ENCODE assay signal across 9 cellular contexts in genomic region chr3:32334675-32335074, GRCh38. TPM values are rescaled to one million over a fixed set of nuclear protein-coding genes. Genes with fewer than 3 reads are reported as not detected.
A peak's percentile ranks its signal among the peaks of the same experiment; 100 is the strongest.
DNase-seq lines count a peak whose midpoint lies in the region; ATAC-seq and TF ChIP-seq lines count a peak whose summit lies in the region.
"Had no signal": no experiment of that assay in that cellular context is flagged by ENCODE, and none has a peak within 500 bp of the region (broad histone marks: within the 10 kb centered on the region; RNA-seq: fewer than 3 reads in every experiment).

No MANE protein-coding gene starts in this region.

- H3K4me2 ChIP-seq in MM.1S (ENCODE audit: low read depth, low read length), result no peak overlapping the region

- H3F3A ChIP-seq in MM.1S (ENCODE audit: insufficient read depth, low read length), result no peaks in the 10 kb centered on the region

- TF ChIP-seq CTCF in BE2C (IDR thresholded peaks at IDR 0.05; ENCODE audit: low read depth, low read length) (peak; percentile 26), MM.1S (IDR thresholded peaks at IDR 0.05; ENCODE audit: low read length) (peak; percentile 32)

- H3K79me2 ChIP-seq in MM.1S (ENCODE audit: low read length), result no peaks in the 10 kb centered on the region

- H3K27ac ChIP-seq in MM.1S (ENCODE audit: low read length), result no peak overlapping the region
- no peak overlapping the region for H3K27ac ChIP-seq in substantia nigra (ENCODE audit: low read depth, low read length, poor library complexity, severe bottlenecking)

- H3K27me3 ChIP-seq in BE2C (no peaks in the 10 kb centered on the region), MM.1S (replicated peaks; ENCODE audit: insufficient read depth, low read length) (no peaks in the 10 kb centered on the region)

- no peaks in the 10 kb centered on the region for H4K20me1 ChIP-seq in MM.1S (ENCODE audit: insufficient read depth, low read length)

- no peaks in the 10 kb centered on the region for H3K36me3 Mint-ChIP-seq in activated T-cell treated with anti-CD3 and anti-CD28 coated beads, Interleukin-2, amount 50 U/mL, for 4 hours (ENCODE audit: insufficient read depth)

- no peaks in the 10 kb centered on the region for H3K9me2 ChIP-seq in MM.1S (replicated peaks; ENCODE audit: insufficient read depth, low read length)

- peaks cover 44% of the 10 kb centered on the region for H3K4me1 Mint-ChIP-seq in activated T-cell treated with anti-CD3 and anti-CD28 coated beads, Interleukin-2, amount 50 U/mL, for 4 hours (ENCODE audit: low read depth)

- H3K36me3 ChIP-seq in BE2C (no peaks in the 10 kb centered on the region), MM.1S (replicated peaks; ENCODE audit: insufficient read depth, low read length) (no peaks in the 10 kb centered on the region)

- no peaks in the 10 kb centered on the region for H3K27me3 Mint-ChIP-seq in activated T-cell treated with anti-CD3 and anti-CD28 coated beads, Interleukin-2, amount 50 U/mL, for 4 hours (ENCODE audit: low read depth)

- H3K4me3 Mint-ChIP-seq in activated T-cell treated with anti-CD3 and anti-CD28 coated beads, Interleukin-2, amount 50 U/mL, for 4 hours, result no peak overlapping the region

- DNase-seq in BE2C, result no peak
- DNase-seq in MM.1S, result no peak
- peak; percentile 48 for DNase-seq in activated T-cell treated with anti-CD3 and anti-CD28 coated beads, Interleukin-2, amount 50 U/mL, for 4 hours
- DNase-seq in kidney tubule cell (ENCODE audit: low spot score), result peak; percentile 12
- DNase-seq in substantia nigra (lab: John Stamatoyannopoulos, UW), result no peak
- DNase-seq in cerebellar nuclear complex (lab: John Stamatoyannopoulos, UW), result no peak
- DNase-seq: DMS153 had no signal

- H3K9ac ChIP-seq in MM.1S (ENCODE audit: low read length), result no peak overlapping the region

- H3K9me3 ChIP-seq in BE2C, result no peaks in the 10 kb centered on the region
- no peaks in the 10 kb centered on the region for H3K9me3 ChIP-seq in MM.1S (replicated peaks; ENCODE audit: insufficient read depth, low read length)

- no peaks in the 10 kb centered on the region for H3K4me1 ChIP-seq in BE2C
- no peaks in the 10 kb centered on the region for H3K4me1 ChIP-seq in MM.1S (ENCODE audit: low read length)

- no peak overlapping the region for H2AFZ ChIP-seq in MM.1S (ENCODE audit: low read length)

- no peak overlapping the region for H3K4me3 ChIP-seq in BE2C (ENCODE audit: low read depth, low read length)
- no peak overlapping the region for H3K4me3 ChIP-seq in MM.1S (ENCODE audit: low read length)

- no peaks in the 10 kb centered on the region for H3K9me3 Mint-ChIP-seq in activated T-cell treated with anti-CD3 and anti-CD28 coated beads, Interleukin-2, amount 50 U/mL, for 4 hours

- ATAC-seq in activated T-cell treated with anti-CD3 and anti-CD28 coated beads, Interleukin-2, amount 50 U/mL, for 4 hours, result peak; percentile 76 to 81
- ATAC-seq in HG03342 (IDR thresholded peaks at IDR 0.05; ENCODE audit: unreplicated experiment), result no peak
- no peak for ATAC-seq in GM21360 (IDR thresholded peaks at IDR 0.05; ENCODE audit: unreplicated experiment)

RNA-seq across cellular contexts. Expression of gene CMTM7, which starts 57.0 kb away (rescaled TPM):
- polyA plus RNA-seq in BE2C (2012; ENCODE audit: insufficient read depth, insufficient read length, low read depth), result 15.5 TPM
- 10 to 100 TPM; 19.1 to 23.2 (median 21.3) TPM for total RNA-seq in activated T-cell treated with anti-CD3 and anti-CD28 coated beads, Interleukin-2, amount 50 U/mL, for 4 hours

Comparison
In these comparisons a context has a peak if more than half of its experiments do, and no peak if none do; other contexts are left out.
1. DNase-seq: peak in activated T-cell treated with anti-CD3 and anti-CD28 coated beads, Interleukin-2, amount 50 U/mL, for 4 hours (single experiment) and kidney tubule cell (single experiment); none in BE2C (single experiment), MM.1S (single experiment), substantia nigra (0 of 49) and cerebellar nuclear complex (0 of 2).
2. ATAC-seq: peak in activated T-cell treated with anti-CD3 and anti-CD28 coated beads, Interleukin-2, amount 50 U/mL, for 4 hours (2 of 2); none in HG03342 (single experiment) and GM21360 (single experiment).